ENCODE assay signal across 20 cellular contexts in genomic region chr6:99216959-99217358, GRCh38.
DNase-seq lines count a peak whose midpoint lies in the region; TF ChIP-seq lines count a peak whose summit lies in the region.
"Had no signal": no experiment of that assay in that cellular context is flagged by ENCODE, and none has a peak within 500 bp of the region (broad histone marks: within the 10 kb centered on the region; RNA-seq: fewer than 3 reads in every experiment).

No MANE protein-coding gene starts in this region.

- no TSS peak for BruUV-seq in PC-9 (replicated peaks; lab: Mats Ljungman, UMichigan)

- POLR2A ChIA-PET in PC-9 (lab: Charles Lee; ENCODE audit: unreplicated experiment), result no interaction called here

- intact Hi-C loops in PC-9 (cut with micrococcal nuclease; ENCODE audit: unreplicated experiment), result no loop called here

- no peaks in the 10 kb centered on the region for H3F3A ChIP-seq in PC-9 (ENCODE audit: insufficient read depth, low read depth)
- H3F3A ChIP-seq in neural progenitor cell (ENCODE audit: low read depth), result no peaks in the 10 kb centered on the region

- no peak overlapping the region for H3K9ac ChIP-seq in neural progenitor cell

- no peak overlapping the region for H3K27ac Mint-ChIP-seq in neural progenitor cell
- H3K27ac Mint-ChIP-seq: HFFc6 had no signal

- H3K27me3 ChIP-seq in H7 (ENCODE audit: control insufficient read depth, insufficient read depth, low read length), result no peaks in the 10 kb centered on the region
- H3K27me3 ChIP-seq in PC-9 (ENCODE audit: insufficient read depth, low read depth), result no peaks in the 10 kb centered on the region
- H3K27me3 ChIP-seq in neural progenitor cell, result no peaks in the 10 kb centered on the region
- H3K27me3 ChIP-seq: SJCRH30 had no signal

- H3K4me2 ChIP-seq in PC-9 (0 out of 2 replicates have a peak overlapping the region, but pooled peaks have one; percentile 17), neural progenitor cell (no peak overlapping the region)

- H3K27me3 Mint-ChIP-seq in neural progenitor cell (ENCODE audit: insufficient read depth, low read depth), result peaks cover 2% of the 10 kb centered on the region

- H3K9me3 Mint-ChIP-seq in neural progenitor cell, result no peaks in the 10 kb centered on the region

- H3K4me3 Mint-ChIP-seq in neural progenitor cell, result no peak overlapping the region
- H3K4me3 Mint-ChIP-seq: HFFc6 had no signal

- no peak overlapping the region for H3K27ac ChIP-seq in PC-9
- no peak overlapping the region for H3K27ac ChIP-seq in neural progenitor cell
- H3K27ac ChIP-seq in substantia nigra (ENCODE audit: low read depth, low read length, poor library complexity, severe bottlenecking), result no peak overlapping the region
- H3K27ac ChIP-seq: SJCRH30 had no signal

- no peaks in the 10 kb centered on the region for H3K36me3 Mint-ChIP-seq in neural progenitor cell

- peak; percentile 26 for DNase-seq in H7
- DNase-seq in PC-9, result no peak
- peak; percentile 6 for DNase-seq in foreskin melanocyte
- DNase-seq in neural progenitor cell (ENCODE audit: low spot score), result no peak
- DNase-seq in amygdala (lab: John Stamatoyannopoulos, UW), result no peak
- no peak for DNase-seq in NCI-H510A treated with DMSO at 0.1 percent for 48 hours (lab: John Stamatoyannopoulos, UW)
- DNase-seq in substantia nigra (lab: John Stamatoyannopoulos, UW), result no peak
- DNase-seq: DMS153, DND-41, HFFc6, KBM-7, MV-4-11, NCI-H1105, NCI-H146, NCI-H2029, NCI-H2171 treated with DMSO at 0.1 percent for 48 hours, NCI-H345, NCI-H524, NCI-H748 treated with DMSO at 0.1 percent for 48 hours, SJCRH30 had no signal

- CTCF ChIA-PET in PC-9 (lab: Charles Lee), result no interaction called here

- no peak overlapping the region for H3K4me3 ChIP-seq in H7 (ENCODE audit: insufficient read depth, low read depth, low read length)
- no peak overlapping the region for H3K4me3 ChIP-seq in PC-9
- H3K4me3 ChIP-seq in neural progenitor cell, result no peak overlapping the region
- H3K4me3 ChIP-seq: SJCRH30 had no signal

- 0 out of 2 replicates have a peak overlapping the region, but pooled peaks have one; percentile 23 for H2AFZ ChIP-seq in PC-9
- peak overlapping the region; percentile 81 for H2AFZ ChIP-seq in neural progenitor cell (replicated peaks)

- no peaks in the 10 kb centered on the region for H3K36me3 ChIP-seq in H7 (replicated peaks; ENCODE audit: control insufficient read depth, insufficient read depth, low read length)
- H3K36me3 ChIP-seq in PC-9 (ENCODE audit: low read depth), result no peaks in the 10 kb centered on the region
- no peaks in the 10 kb centered on the region for H3K36me3 ChIP-seq in neural progenitor cell
- H3K36me3 ChIP-seq: SJCRH30 had no signal

- H4K20me1 ChIP-seq in PC-9 (ENCODE audit: insufficient read depth), result no peaks in the 10 kb centered on the region
- H4K20me1 ChIP-seq in neural progenitor cell (ENCODE audit: low read depth), result no peaks in the 10 kb centered on the region

- TF ChIP-seq CTCF in PC-9 (conservative IDR thresholded peaks at IDR 0.05), result no peak
- TF ChIP-seq CTCF in neural progenitor cell (IDR thresholded peaks at IDR 0.05), result peak; percentile 10

- peaks cover 11% of the 10 kb centered on the region for H3K4me1 Mint-ChIP-seq in neural progenitor cell

- H3K79me2 ChIP-seq in PC-9 (ENCODE audit: low read depth) (no peaks in the 10 kb centered on the region), neural progenitor cell (ENCODE audit: low read depth) (no peaks in the 10 kb centered on the region)

- H3K9me3 ChIP-seq in PC-9 (ENCODE audit: insufficient read depth, low read depth) (no peaks in the 10 kb centered on the region), neural progenitor cell (ENCODE audit: low read depth) (no peaks in the 10 kb centered on the region)
- H3K9me3 ChIP-seq: SJCRH30 had no signal

- H3K4me1 ChIP-seq in PC-9 (replicated peaks; ENCODE audit: insufficient read depth), result no peaks in the 10 kb centered on the region
- H3K4me1 ChIP-seq in neural progenitor cell, result peaks cover 17% of the 10 kb centered on the region
- H3K4me1 ChIP-seq: SJCRH30 had no signal

- no peaks in the 10 kb centered on the region for H3K9me2 ChIP-seq in PC-9 (ENCODE audit: insufficient read depth)

Comparison
In these comparisons a context has a peak if more than half of its experiments do, and no peak if none do; other contexts are left out.
1. DNase-seq: peak in H7 (single experiment) and foreskin melanocyte (single experiment); none in PC-9 (0 of 2), neural progenitor cell (single experiment), amygdala (0 of 56), NCI-H510A treated with DMSO at 0.1 percent for 48 hours (single experiment) and substantia nigra (0 of 49).